7 cellular contexts compared by ENCODE assay signal in the genomic region with DNA sequence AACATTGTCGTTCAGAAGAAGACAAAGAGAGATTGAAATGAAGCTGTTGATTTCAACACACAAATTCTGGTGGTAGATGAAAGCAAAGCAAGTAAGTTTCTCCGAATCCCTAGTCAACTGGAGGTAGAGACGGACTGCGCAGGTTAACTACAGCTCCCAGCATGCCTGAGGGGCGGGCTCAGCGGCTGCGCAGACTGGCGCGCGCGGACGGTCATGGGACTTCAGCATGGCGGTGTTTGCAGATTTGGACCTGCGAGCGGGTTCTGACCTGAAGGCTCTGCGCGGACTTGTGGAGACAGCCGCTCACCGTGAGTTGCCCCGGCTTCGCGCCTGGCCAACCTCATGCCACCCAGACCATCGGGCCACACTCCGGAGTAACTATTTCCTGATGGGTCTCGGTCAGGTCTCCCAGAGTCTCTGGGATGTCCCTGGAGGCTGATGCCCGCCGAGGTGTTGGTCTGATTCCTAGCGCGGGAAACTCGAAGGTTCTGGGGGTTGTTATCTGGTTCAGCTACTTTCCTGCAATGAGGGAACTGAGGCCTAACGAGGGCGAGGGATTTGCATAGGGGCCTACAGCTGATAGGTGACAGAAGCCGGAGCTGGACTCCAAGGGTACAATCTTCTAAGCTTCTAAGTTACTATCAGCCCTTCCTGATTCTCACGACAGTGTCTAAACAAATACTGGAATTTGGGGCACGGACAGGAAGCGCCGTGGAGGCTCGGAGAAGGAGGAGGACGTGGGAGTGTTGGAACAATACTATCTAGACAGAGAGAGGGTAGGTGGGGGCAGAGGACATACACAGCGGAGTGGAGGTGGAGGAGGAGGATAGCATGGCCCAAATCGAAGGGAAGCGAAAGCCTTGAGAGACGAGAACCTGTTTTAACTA. TPM values are rescaled to one million over a fixed set of nuclear protein-coding genes. Genes with fewer than 3 reads are reported as not detected.
DNase-seq lines count a peak whose midpoint lies in the region; ATAC-seq and TF ChIP-seq lines count a peak whose summit lies in the region.

RPP30 (plus strand) TSS at position 214 of the 887 bp plus-strand sequence; CDS start at position 227, 13 bp downstream.

- no peaks in the 10 kb centered on the region for H3K36me3 ChIP-seq in hepatocyte (replicated peaks; ENCODE audit: insufficient read depth, low read depth)

- DNase-seq in NCI-H1694 (lab: John Stamatoyannopoulos, UW) = peak; percentile 16
- peak; percentile 72 for DNase-seq in T1000 (lab: John Stamatoyannopoulos, UW)
- DNase-seq in astrocyte of the hippocampus (ENCODE audit: low read depth, low spot score) = peak; percentile 94
- peak; percentile 92 for DNase-seq in hepatocyte (ENCODE audit: low spot score)
- no peak for DNase-seq in retinal pigment epithelial cell (ENCODE audit: low read depth)

- H3K9me2 ChIP-seq in hepatocyte (replicated peaks; ENCODE audit: insufficient read depth) = no peaks in the 10 kb centered on the region

- H3K27me3 ChIP-seq in hepatocyte = no peaks in the 10 kb centered on the region

- H3K79me2 ChIP-seq in hepatocyte = peaks cover 24% of the 10 kb centered on the region

- peak within 1 kb of the TSS; percentile 89 for H2AFZ ChIP-seq in hepatocyte

- no peaks in the 10 kb centered on the region for H3K4me1 ChIP-seq in hepatocyte (ENCODE audit: insufficient read depth)

- TF ChIP-seq POLR2A in GM18505 (IDR thresholded peaks at IDR 0.05; ENCODE audit: borderline replicate concordance, extremely low read depth, insufficient read depth, insufficient read length) = peak; percentile 72

- no peaks in the 10 kb centered on the region for H4K20me1 ChIP-seq in hepatocyte (ENCODE audit: insufficient read depth, poor library complexity, severe bottlenecking)

- no peaks in the 10 kb centered on the region for H3K9me3 ChIP-seq in hepatocyte (ENCODE audit: low read depth)

- H3K4me3 ChIP-seq in hepatocyte (peak within 1 kb of the TSS; percentile 70), retinal pigment epithelial cell (ENCODE audit: low read length) (peak within 1 kb of the TSS; percentile 89)

- H3K4me2 ChIP-seq in hepatocyte = peak within 1 kb of the TSS; percentile 84

- 1% methylated on average over 43 of the region's 43 CpGs for WGBS in hepatocyte (ENCODE audit: low lambda C conversion rate, missing lambda C conversion rate)

- ATAC-seq in GM18505 (IDR thresholded peaks at IDR 0.05; ENCODE audit: unreplicated experiment) (peak; percentile 98), HG02870 (IDR thresholded peaks at IDR 0.05; ENCODE audit: unreplicated experiment) (peak; percentile 94)

- peak within 1 kb of the TSS; percentile 67 for H3K27ac ChIP-seq in hepatocyte

- no peak for TF ChIP-seq CTCF in hepatocyte (IDR thresholded peaks at IDR 0.05; ENCODE audit: poor library complexity)
- TF ChIP-seq CTCF in retinal pigment epithelial cell (conservative IDR thresholded peaks at IDR 0.05; ENCODE audit: low read depth, low read length) = no peak

RNA-seq across cellular contexts. Expression of gene RPP30, which starts in this region (rescaled TPM):
- 33.1 and 33.4 TPM in 2 replicates for total RNA-seq in hepatocyte
- 28.4 and 38.6 TPM in 2 replicates for polyA plus RNA-seq in hepatocyte
